ENCODE assay signal across 11 cellular contexts in the genomic region with DNA sequence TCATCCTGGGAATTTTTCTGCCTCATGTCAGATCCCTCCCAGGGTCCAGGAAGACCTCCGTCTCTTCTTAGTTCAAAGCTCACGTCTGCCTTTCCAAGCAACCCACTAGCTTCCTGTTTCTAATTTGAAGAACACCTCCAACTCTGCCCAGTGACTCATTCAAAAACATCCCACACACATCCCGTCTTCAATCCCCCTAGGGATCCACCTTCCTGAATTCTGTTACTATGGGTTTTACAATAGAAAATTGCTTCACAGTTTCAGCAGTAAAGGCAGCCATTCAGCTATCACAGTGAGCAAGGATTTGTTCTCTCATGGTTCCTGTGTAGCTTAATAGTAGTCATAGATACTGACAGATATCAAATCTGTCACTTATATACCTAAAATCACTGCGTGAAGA.
A peak's percentile ranks its signal among the peaks of the same experiment; 100 is the strongest.
DNase-seq lines count a peak whose midpoint lies in the region; ATAC-seq and TF ChIP-seq lines count a peak whose summit lies in the region.
"Had no signal": no experiment of that assay in that cellular context is flagged by ENCODE, and none has a peak within 500 bp of the region (broad histone marks: within the 10 kb centered on the region; RNA-seq: fewer than 3 reads in every experiment).

No MANE protein-coding gene starts in this region.

- H3K9me3 Mint-ChIP-seq in type B pancreatic cell = no peaks in the 10 kb centered on the region
- H3K9me3 Mint-ChIP-seq: immature natural killer cell had no signal

- no peak overlapping the region for H3K27ac Mint-ChIP-seq in type B pancreatic cell
- H3K27ac Mint-ChIP-seq: immature natural killer cell had no signal

- H3K4me2 ChIP-seq in fibroblast of lung (ENCODE audit: extremely low read depth, insufficient read depth, low read length) = no peak overlapping the region

- H4K20me1 ChIP-seq in fibroblast of lung (ENCODE audit: control insufficient read depth, extremely low read depth, insufficient read depth, low read length) = no peaks in the 10 kb centered on the region

- DNase-seq in GM04504 (ENCODE audit: low read depth) (peak; percentile 62), RKO (ENCODE audit: low spot score) (peak; percentile 58), fibroblast of lung (ENCODE audit: low read depth in 2 of 2) (peak; percentile 25 to 89), renal cortical epithelial cell (ENCODE audit: low read depth) (peak; percentile 76), Ammon's horn (ENCODE audit: low spot score) (no peak), HEK293T (ENCODE audit: extremely low spot score) (no peak), type B pancreatic cell (ENCODE audit: extremely low spot score, unreplicated experiment) (no peak)
- DNase-seq: colonic mucosa, immature natural killer cell had no signal

- H3K27ac ChIP-seq in fibroblast of lung (ENCODE audit: insufficient read depth, low read length) = no peak overlapping the region
- H3K27ac ChIP-seq: colonic mucosa, suprapubic skin had no signal

- POLR2A ChIA-PET in HEK293T (lab: Yijun Ruan, JAX) = no interaction called here

- no peaks in the 10 kb centered on the region for H3K4me1 ChIP-seq in fibroblast of lung (ENCODE audit: control insufficient read depth, extremely low read depth, insufficient read depth, low read length)
- H3K4me1 ChIP-seq: colonic mucosa had no signal

- no peak overlapping the region for H3K4me3 ChIP-seq in fibroblast of lung (replicated peaks in 1 of 4; ENCODE audit: control extremely low read depth in 1 of 4, insufficient read depth in 1 of 4, low read depth in 3 of 4, low read length in 4 of 4)
- H3K4me3 ChIP-seq: colonic mucosa, suprapubic skin had no signal

- H3K36me3 ChIP-seq in fibroblast of lung (ENCODE audit: control insufficient read depth, insufficient read depth, low read length) = no peaks in the 10 kb centered on the region
- H3K36me3 ChIP-seq: colonic mucosa, suprapubic skin had no signal

- peaks cover 17% of the 10 kb centered on the region for H3K4me1 Mint-ChIP-seq in type B pancreatic cell (ENCODE audit: unreplicated experiment)

- H2AFZ ChIP-seq in fibroblast of lung (ENCODE audit: low read length) = peak overlapping the region; percentile 33

- no peak overlapping the region for H3K9ac ChIP-seq in fibroblast of lung (ENCODE audit: insufficient read depth, low read length)

- no peak overlapping the region for H3K4me3 Mint-ChIP-seq in type B pancreatic cell
- H3K4me3 Mint-ChIP-seq: immature natural killer cell had no signal

- H3K36me3 Mint-ChIP-seq in type B pancreatic cell = no peaks in the 10 kb centered on the region
- H3K36me3 Mint-ChIP-seq: immature natural killer cell had no signal

- no peaks in the 10 kb centered on the region for H3K79me2 ChIP-seq in fibroblast of lung (ENCODE audit: control insufficient read depth, insufficient read depth, low read length)

- CTCF ChIA-PET in HEK293T (lab: Yijun Ruan, JAX) = no interaction called here

- H3K27me3 ChIP-seq in fibroblast of lung (ENCODE audit: control insufficient read depth, insufficient read depth, low read length) = no peaks in the 10 kb centered on the region
- H3K27me3 ChIP-seq: colonic mucosa, suprapubic skin had no signal

- ATAC-seq in HG03565 (IDR thresholded peaks at IDR 0.05; ENCODE audit: unreplicated experiment) = no peak

- no peaks in the 10 kb centered on the region for H3K27me3 Mint-ChIP-seq in type B pancreatic cell

- no peak for TF ChIP-seq CTCF in fibroblast of lung (conservative IDR thresholded peaks at IDR 0.05 in 1 of 2, IDR thresholded peaks at IDR 0.05 in 1 of 2; ENCODE audit: low read depth in 1 of 2, low read length in 2 of 2)
- TF ChIP-seq CTCF in type B pancreatic cell (conservative IDR thresholded peaks at IDR 0.05) = no peak

- no peaks in the 10 kb centered on the region for H3K9me3 ChIP-seq in fibroblast of lung (ENCODE audit: control insufficient read depth, insufficient read depth, low read depth, low read length)
- H3K9me3 ChIP-seq: colonic mucosa, suprapubic skin had no signal

TF ChIP-seq in HEK293T, 16 proteins besides CTCF, POLR2A, EP300 and RAD21:
- TF ChIP-seq CTBP1 (IDR thresholded peaks at IDR 0.05; ENCODE audit: borderline replicate concordance) (no peak), ZNF384 (IDR thresholded peaks at IDR 0.05) (no peak)
- TF ChIP-seq, protein P1, sequence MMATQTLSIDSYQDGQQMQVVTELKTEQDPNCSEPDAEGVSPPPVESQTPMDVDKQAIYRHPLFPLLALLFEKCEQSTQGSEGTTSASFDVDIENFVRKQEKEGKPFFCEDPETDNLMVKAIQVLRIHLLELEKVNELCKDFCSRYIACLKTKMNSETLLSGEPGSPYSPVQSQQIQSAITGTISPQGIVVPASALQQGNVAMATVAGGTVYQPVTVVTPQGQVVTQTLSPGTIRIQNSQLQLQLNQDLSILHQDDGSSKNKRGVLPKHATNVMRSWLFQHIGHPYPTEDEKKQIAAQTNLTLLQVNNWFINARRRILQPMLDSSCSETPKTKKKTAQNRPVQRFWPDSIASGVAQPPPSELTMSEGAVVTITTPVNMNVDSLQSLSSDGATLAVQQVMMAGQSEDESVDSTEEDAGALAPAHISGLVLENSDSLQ (IDR thresholded peaks at IDR 0.05) = no peak

Comparison
In these comparisons a context has a peak if more than half of its experiments do, and no peak if none do; other contexts are left out.
1. DNase-seq: peak in GM04504 (single experiment), RKO (single experiment), fibroblast of lung (2 of 2) and renal cortical epithelial cell (single experiment); none in Ammon's horn (single experiment), HEK293T (single experiment) and type B pancreatic cell (single experiment).